In the genomic region with DNA sequence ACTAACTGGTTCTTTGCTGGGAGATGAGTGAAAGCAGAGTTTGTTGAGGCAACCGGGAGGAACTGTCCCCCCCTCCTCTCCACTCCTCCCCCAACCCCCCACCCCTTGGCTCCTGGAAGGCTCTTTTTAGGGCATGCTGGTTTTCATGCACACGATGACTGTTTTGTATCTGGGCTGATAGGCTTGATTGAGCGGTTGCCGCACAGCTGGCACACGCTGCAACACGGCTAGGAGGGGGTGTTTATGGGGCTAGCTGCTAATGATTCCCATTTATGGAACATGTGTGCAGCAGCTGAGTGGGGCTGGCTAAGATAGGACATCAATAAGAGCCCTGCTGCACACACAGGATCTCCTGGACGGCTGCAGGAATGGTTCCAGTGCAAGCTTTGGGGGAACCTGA, we compare ENCODE assay signal across 18 cellular contexts.
"Had no signal": no experiment of that assay in that cellular context is flagged by ENCODE, and none has a peak within 500 bp of the region (broad histone marks: within the 10 kb centered on the region; RNA-seq: fewer than 3 reads in every experiment).

No MANE protein-coding gene starts in this region.

- ATAC-seq: activated T-cell treated with anti-CD3 and anti-CD28 coated beads, Interleukin-2, amount 50 U/mL, for 72 hours; natural killer cell; pancreas had no signal

- H3K4me1 ChIP-seq: pancreas had no signal

- H3K9me3 ChIP-seq: esophagus muscularis mucosa, pancreas, thyroid gland had no signal

- H3K36me3 ChIP-seq: esophagus muscularis mucosa, pancreas, thyroid gland had no signal

- DNase-seq: activated CD4-positive, CD25-positive, alpha-beta regulatory T cell treated with anti-CD3 and anti-CD28 coated beads, Interleukin-2, amount 50 U/mL, for 72 hours; activated CD8-positive, alpha-beta memory T cell treated with anti-CD3 and anti-CD28 coated beads for 24 hours; activated CD8-positive, alpha-beta memory T cell treated with anti-CD3 and anti-CD28 coated beads, Interleukin-2, amount 50 U/mL, for 48 hours; activated effector memory CD4-positive, alpha-beta T cell treated with anti-CD3 and anti-CD28 coated beads, Interleukin-2, amount 50 U/mL, for 16 hours; activated T-cell treated with anti-CD3 and anti-CD28 coated beads, Interleukin-2, amount 50 U/mL, for 72 hours; amniotic stem cell; effector CD8-positive, alpha-beta T cell; mesendoderm; natural killer cell; pancreas; stimulated activated CD4-positive, alpha-beta T cell treated with anti-CD3 and anti-CD28 coated beads, Interleukin-12 subunit alpha, Interleukin-12 subunit beta, amount 100 ng/mL, for 4 hours; stimulated activated CD4-positive, alpha-beta T cell treated with anti-CD3 and anti-CD28 coated beads, Interleukin-1b, Interleukin-23, amount 100 ng/mL, for 48 hours; stimulated activated CD8-positive, alpha-beta memory T cell treated with anti-CD3 and anti-CD28 coated beads, Interleukin-4, amount 100 ng/mL, for 48 hours; stimulated activated naive CD4-positive, alpha-beta T cell; T-helper 2 cell; thyroid gland had no signal

- H3K27ac ChIP-seq: esophagus muscularis mucosa, pancreas, thyroid gland, VCaP had no signal

- H3K27me3 ChIP-seq: esophagus muscularis mucosa, pancreas, thyroid gland had no signal

- H3K4me3 ChIP-seq: esophagus muscularis mucosa, pancreas, thyroid gland had no signal
